ENCODE assay signal across 27 cellular contexts in genomic region chr11:111724615-111725129, GRCh38.
"Had no signal": no experiment of that assay in that cellular context is flagged by ENCODE, and none has a peak within 500 bp of the region (broad histone marks: within the 10 kb centered on the region; RNA-seq: fewer than 3 reads in every experiment).

No MANE protein-coding gene starts in this region.

- H3K27ac ChIP-seq: ascending aorta, body of pancreas, SK-N-MC had no signal

- H3K4me1 Mint-ChIP-seq: activated CD4-positive, alpha-beta T cell treated with anti-CD3 and anti-CD28 coated beads for 36 hours; activated naive CD4-positive, alpha-beta T cell treated with anti-CD3 and anti-CD28 coated beads, Interleukin-2, amount 50 U/mL, for 24 hours; T-cell had no signal

- H3K27ac Mint-ChIP-seq: activated CD4-positive, alpha-beta T cell treated with anti-CD3 and anti-CD28 coated beads for 36 hours; activated CD8-positive, alpha-beta T cell treated with anti-CD3 and anti-CD28 coated beads, Interleukin-2, amount 10 ng/mL, durations not matched to agents 7 days and 5 days; activated naive CD4-positive, alpha-beta T cell treated with anti-CD3 and anti-CD28 coated beads, Interleukin-2, amount 50 U/mL, for 24 hours; T-cell had no signal

- FAIRE-seq: bronchial epithelial cell had no signal

- DNase-seq: activated CD4-positive, alpha-beta T cell treated with anti-CD3 and anti-CD28 coated beads for 36 hours; activated CD4-positive, CD25-positive, alpha-beta regulatory T cell; activated CD8-positive, alpha-beta memory T cell treated with anti-CD3 and anti-CD28 coated beads, Interleukin-2, amount 50 U/mL, for 48 hours; activated CD8-positive, alpha-beta T cell treated with anti-CD3 and anti-CD28 coated beads, Interleukin-2, amount 10 ng/mL, durations not matched to agents 7 days and 5 days; activated naive CD4-positive, alpha-beta T cell; activated T-cell treated with anti-CD3 and anti-CD28 coated beads, Interleukin-2, amount 50 U/mL, for 1 hour; body of pancreas; MG63; MV-4-11; NCI-H1092 treated with DMSO at 0.1 percent for 48 hours; NCI-H1436; NCI-H1694 treated with DMSO at 0.1 percent for 48 hours; NCI-H2029 treated with DMSO at 0.1 percent for 48 hours; NCI-H345; NCI-H510A; NCI-H526 treated with DMSO at 0.1 percent for 48 hours; NCI-H82; NK-92 treated with Interleukin-12 subunit alpha and Interleukin-12 subunit beta, amount 100 ng/mL, for 24 hours; OCI-M1; RPMI8226; T-cell had no signal

- H3K9me3 ChIP-seq: ascending aorta, body of pancreas, MG63 had no signal

- H3K27me3 Mint-ChIP-seq: activated CD4-positive, alpha-beta T cell treated with anti-CD3 and anti-CD28 coated beads for 36 hours; activated naive CD4-positive, alpha-beta T cell treated with anti-CD3 and anti-CD28 coated beads, Interleukin-2, amount 50 U/mL, for 24 hours; T-cell had no signal

- H3K4me3 ChIP-seq: ascending aorta, body of pancreas, MG63, SK-N-MC had no signal

- H3K4me1 ChIP-seq: ascending aorta had no signal

- H3K27me3 ChIP-seq: ascending aorta, body of pancreas, MG63 had no signal

- H3K9me3 Mint-ChIP-seq: activated naive CD4-positive, alpha-beta T cell treated with anti-CD3 and anti-CD28 coated beads, Interleukin-2, amount 50 U/mL, for 24 hours; T-cell had no signal

- ATAC-seq: activated CD4-positive, alpha-beta T cell treated with anti-CD3 and anti-CD28 coated beads for 36 hours; activated CD8-positive, alpha-beta T cell treated with anti-CD3 and anti-CD28 coated beads, Interleukin-2, amount 10 ng/mL, durations not matched to agents 7 days and 5 days; body of pancreas; Panc1; Right ventricle myocardium inferior; T-cell had no signal

- H3K4me3 Mint-ChIP-seq: activated CD4-positive, alpha-beta T cell treated with anti-CD3 and anti-CD28 coated beads for 36 hours; activated CD8-positive, alpha-beta T cell treated with anti-CD3 and anti-CD28 coated beads, Interleukin-2, amount 10 ng/mL, durations not matched to agents 7 days and 5 days; activated naive CD4-positive, alpha-beta T cell treated with anti-CD3 and anti-CD28 coated beads, Interleukin-2, amount 50 U/mL, for 24 hours; T-cell had no signal
